ENCODE assay signal across 8 cellular contexts in genomic region chr22:41285820-41286638, GRCh38. TPM values are rescaled to one million over a fixed set of nuclear protein-coding genes. Genes with fewer than 3 reads are reported as not detected.
DNase-seq lines count a peak whose midpoint lies in the region; ATAC-seq, FAIRE-seq and TF ChIP-seq lines count a peak whose summit lies in the region.

A gene with protein sequence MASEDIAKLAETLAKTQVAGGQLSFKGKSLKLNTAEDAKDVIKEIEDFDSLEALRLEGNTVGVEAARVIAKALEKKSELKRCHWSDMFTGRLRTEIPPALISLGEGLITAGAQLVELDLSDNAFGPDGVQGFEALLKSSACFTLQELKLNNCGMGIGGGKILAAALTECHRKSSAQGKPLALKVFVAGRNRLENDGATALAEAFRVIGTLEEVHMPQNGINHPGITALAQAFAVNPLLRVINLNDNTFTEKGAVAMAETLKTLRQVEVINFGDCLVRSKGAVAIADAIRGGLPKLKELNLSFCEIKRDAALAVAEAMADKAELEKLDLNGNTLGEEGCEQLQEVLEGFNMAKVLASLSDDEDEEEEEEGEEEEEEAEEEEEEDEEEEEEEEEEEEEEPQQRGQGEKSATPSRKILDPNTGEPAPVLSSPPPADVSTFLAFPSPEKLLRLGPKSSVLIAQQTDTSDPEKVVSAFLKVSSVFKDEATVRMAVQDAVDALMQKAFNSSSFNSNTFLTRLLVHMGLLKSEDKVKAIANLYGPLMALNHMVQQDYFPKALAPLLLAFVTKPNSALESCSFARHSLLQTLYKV (minus strand): TSS chr22:41286187. CDS start chr22:41281044, 5,143 bp downstream.

- peaks cover 47% of the 10 kb centered on the region for H3K79me2 ChIP-seq in Loucy (ENCODE audit: insufficient read depth, low read length)

- H3K4me3 ChIP-seq in Loucy (ENCODE audit: low read length, poor library complexity, severe bottlenecking): peak within 1 kb of the TSS; percentile 88
- H3K4me3 ChIP-seq in fibroblast of mammary gland (ENCODE audit: control insufficient read depth, low read depth, low read length): peak within 1 kb of the TSS; percentile 88

- no peaks in the 10 kb centered on the region for H3K27me3 ChIP-seq in Loucy (ENCODE audit: insufficient read depth, low read length, poor library complexity, severe bottlenecking)

- H4K20me1 ChIP-seq in Loucy (ENCODE audit: insufficient read depth, low read length, poor library complexity, severe bottlenecking): peaks cover 12% of the 10 kb centered on the region

- POLR2A ChIA-PET in naive thymus-derived CD8-positive, alpha-beta T cell (lab: Charles Lee): interaction anchor here (0.6 to 4.8 kb wide), 22 partner anchors 10 to 1966 kb away, joined by 3 to 112 read pairs (median 4); partner anchors contain the start of genes ACO2, CCDC134, DESI1 and EP300

- peak within 1 kb of the TSS; percentile 89 for H3K4me2 ChIP-seq in Loucy (ENCODE audit: low read depth, low read length, poor library complexity, severe bottlenecking)

- peaks cover 25% of the 10 kb centered on the region for H3K4me1 ChIP-seq in ES-I3 (ENCODE audit: insufficient read depth, low read length)
- peaks cover 35% of the 10 kb centered on the region for H3K4me1 ChIP-seq in Loucy (ENCODE audit: insufficient read depth, low read length, poor library complexity, severe bottlenecking)

- peak; percentile 88 to 94 for ATAC-seq in naive thymus-derived CD8-positive, alpha-beta T cell

- H3K36me3 ChIP-seq in ES-I3 (ENCODE audit: insufficient read depth, low read length): peaks cover 23% of the 10 kb centered on the region
- no peaks in the 10 kb centered on the region for H3K36me3 ChIP-seq in Loucy (ENCODE audit: insufficient read depth, low read length)

- no peaks in the 10 kb centered on the region for H3K27me3 Mint-ChIP-seq in naive thymus-derived CD8-positive, alpha-beta T cell

- no peaks in the 10 kb centered on the region for H3K9me3 Mint-ChIP-seq in naive thymus-derived CD8-positive, alpha-beta T cell

- peak within 1 kb of the TSS; percentile 90 to 99 (median 96) for H3K4me3 Mint-ChIP-seq in naive thymus-derived CD8-positive, alpha-beta T cell

- H3F3A ChIP-seq in Loucy (ENCODE audit: low read depth): no peaks in the 10 kb centered on the region

- H3K4me1 Mint-ChIP-seq in naive thymus-derived CD8-positive, alpha-beta T cell: peaks cover 12 to 43% (median 36%) of the 10 kb centered on the region in 4 donors

- peak; percentile 71 for FAIRE-seq in H54 (lab: Jason Lieb, UNC)

- H3K9me2 ChIP-seq in Loucy (replicated peaks; ENCODE audit: low read depth, low read length): no peaks in the 10 kb centered on the region

- H3K9me3 ChIP-seq in ES-I3 (ENCODE audit: control insufficient read depth, insufficient read depth, low read length) (no peaks in the 10 kb centered on the region), Loucy (ENCODE audit: insufficient read depth, low read depth, low read length) (no peaks in the 10 kb centered on the region)

- peaks cover 0 to 31% (median 2%) of the 10 kb centered on the region in 3 donors for H3K36me3 Mint-ChIP-seq in naive thymus-derived CD8-positive, alpha-beta T cell

- TF ChIP-seq POLR2A in H54 (IDR thresholded peaks at IDR 0.05; ENCODE audit: low read depth, low read length): peak; percentile 63
- peak; percentile 87 for TF ChIP-seq POLR2A in Raji (IDR thresholded peaks at IDR 0.05; ENCODE audit: insufficient read depth, low read depth, low read length)

- no peak for TF ChIP-seq CTCF in Loucy (conservative IDR thresholded peaks at IDR 0.05; ENCODE audit: low read length)
- peak; percentile 4 for TF ChIP-seq CTCF in fibroblast of mammary gland (conservative IDR thresholded peaks at IDR 0.05; ENCODE audit: control insufficient read depth, insufficient read depth, low read depth, low read length)

- DNase-seq in H54 (ENCODE audit: insufficient read length, low spot score) (peak; percentile 78), fibroblast of mammary gland (ENCODE audit: low read depth) (peak; percentile 97)
- peak; percentile 98 for DNase-seq in activated T-helper 9 cell treated with anti-CD3 and anti-CD28 coated beads, Interleukin-2, amount 50 U/mL, for 16 hours (ENCODE audit: low read depth)
- DNase-seq in naive thymus-derived CD8-positive, alpha-beta T cell: peak; percentile 93 to 99 (median 98)
- DNase-seq in stimulated activated naive CD4-positive, alpha-beta T cell (lab: John Stamatoyannopoulos, UW): peak; percentile 93 to 99 (median 98)

- H3K9ac ChIP-seq in ES-I3 (ENCODE audit: low read depth, low read length) (peak within 1 kb of the TSS; percentile 81), Loucy (ENCODE audit: low read depth, low read length, poor library complexity, severe bottlenecking) (peak within 1 kb of the TSS; percentile 80)

- H3K27ac Mint-ChIP-seq in naive thymus-derived CD8-positive, alpha-beta T cell: peak within 1 kb of the TSS; percentile 91 to 100 (median 99)

- H2AFZ ChIP-seq in Loucy (ENCODE audit: low read length): peak within 1 kb of the TSS; percentile 89

RNA-seq across cellular contexts. Expression of the gene that starts here (rescaled TPM):
- 10 to 100 TPM; 80.0 to 86.6 TPM for total RNA-seq in naive thymus-derived CD8-positive, alpha-beta T cell
- 10 to 100 TPM; 18.9 to 30.1 (median 23.8) TPM for polyA plus RNA-seq in naive thymus-derived CD8-positive, alpha-beta T cell

Comparison
In these comparisons a context has a peak if more than half of its experiments do, and no peak if none do; other contexts are left out.
1. Peak in every context shown above with its lines: DNase-seq, ATAC-seq and H3K4me3 ChIP-seq.